In the genomic region with DNA sequence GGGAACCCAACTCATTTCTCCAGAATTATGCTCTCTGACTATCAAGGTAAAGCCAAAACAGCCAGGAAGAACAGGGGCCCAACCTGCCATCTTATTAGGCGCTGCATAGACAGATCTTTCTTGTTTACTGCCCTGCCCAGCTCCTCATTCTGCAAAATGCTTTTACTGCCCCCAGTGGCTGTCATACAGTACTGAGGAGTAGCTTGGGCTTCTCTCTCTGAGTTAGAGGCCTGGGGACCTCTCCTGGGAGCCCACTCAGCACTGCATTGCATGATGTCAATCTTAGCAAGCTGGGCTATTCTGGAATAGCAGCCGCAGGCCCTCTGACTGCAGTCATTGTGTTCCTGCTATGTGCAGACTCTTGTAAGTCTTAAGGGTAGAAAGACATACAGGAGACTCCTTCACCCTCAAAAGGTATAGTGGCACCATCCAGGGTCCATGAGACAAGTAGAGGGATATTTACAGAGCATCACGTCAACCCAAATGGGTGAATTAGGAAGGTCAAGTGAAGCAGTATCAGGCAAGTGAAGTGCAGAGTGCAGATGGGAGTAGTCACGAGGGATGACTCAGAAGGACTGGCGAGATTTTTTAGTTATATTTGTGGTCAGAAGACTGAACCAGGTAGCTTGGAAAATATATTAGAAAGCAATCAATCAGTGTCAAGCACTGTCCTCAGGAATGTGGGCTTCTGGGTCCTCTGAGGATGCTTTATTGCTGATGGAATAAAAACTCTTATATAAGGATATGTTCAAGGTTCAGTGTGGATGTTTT, we compare ENCODE assay signal across 9 cellular contexts.
DNase-seq lines count a peak whose midpoint lies in the region; ATAC-seq, FAIRE-seq and TF ChIP-seq lines count a peak whose summit lies in the region.
"Had no signal": no experiment of that assay in that cellular context is flagged by ENCODE, and none has a peak within 500 bp of the region (broad histone marks: within the 10 kb centered on the region; RNA-seq: fewer than 3 reads in every experiment).

No MANE protein-coding gene starts in this region.

- no peak for FAIRE-seq in GM19239 (lab: Jason Lieb, UNC)

- no TSS peak for BruUV-seq in PC-3 (replicated peaks; lab: Mats Ljungman, UMichigan)

- no peaks in the 10 kb centered on the region for H3K9me3 ChIP-seq in DOHH2 (ENCODE audit: control insufficient read depth, insufficient read depth, low read length)
- no peaks in the 10 kb centered on the region for H3K9me3 ChIP-seq in PC-3 (ENCODE audit: low read length)
- H3K9me3 ChIP-seq: SJSA1 had no signal

- H3K36me3 ChIP-seq in DOHH2 (ENCODE audit: control insufficient read depth, low read length) (no peaks in the 10 kb centered on the region), PC-3 (ENCODE audit: low read depth, low read length) (no peaks in the 10 kb centered on the region)
- H3K36me3 ChIP-seq: SJSA1 had no signal

- H3K9me2 ChIP-seq in DOHH2 (replicated peaks; ENCODE audit: control insufficient read depth, low read length): no peaks in the 10 kb centered on the region
- H3K9me2 ChIP-seq in PC-3 (replicated peaks; ENCODE audit: low read length): no peaks in the 10 kb centered on the region

- DNase-seq in HCEC 1CT (peak; percentile 8), PC-3 (peak; percentile 40), iPS-NIHi7 (ENCODE audit: extremely low spot score) (peak; percentile 71), GM19239 (ENCODE audit: insufficient read length, low spot score) (no peak), ureter (ENCODE audit: low spot score) (no peak), NCI-H2196 treated with DMSO at 0.1 percent for 48 hours (lab: John Stamatoyannopoulos, UW; ENCODE audit: unreplicated experiment) (no peak)

- POLR2A ChIA-PET in PC-3 (lab: Charles Lee; ENCODE audit: unreplicated experiment): no interaction called here

- no peaks in the 10 kb centered on the region for H3F3A ChIP-seq in DOHH2 (ENCODE audit: control insufficient read depth, insufficient read depth)
- no peaks in the 10 kb centered on the region for H3F3A ChIP-seq in PC-3 (ENCODE audit: low read length, unreplicated experiment)

- no peaks in the 10 kb centered on the region for H3K27me3 ChIP-seq in DOHH2 (ENCODE audit: control insufficient read depth, low read length)
- no peaks in the 10 kb centered on the region for H3K27me3 ChIP-seq in PC-3 (ENCODE audit: low read length)
- H3K27me3 ChIP-seq: SJSA1 had no signal

- H3K4me1 ChIP-seq in DOHH2 (ENCODE audit: control insufficient read depth, low read length): no peaks in the 10 kb centered on the region
- peaks cover 28% of the 10 kb centered on the region for H3K4me1 ChIP-seq in PC-3 (ENCODE audit: insufficient read depth, low read length)
- H3K4me1 ChIP-seq: SJSA1 had no signal

- TF ChIP-seq CTCF in DOHH2 (IDR thresholded peaks at IDR 0.05; ENCODE audit: low read depth, low read length, poor library complexity, severe bottlenecking): peak; percentile 52
- TF ChIP-seq CTCF in PC-3 (conservative IDR thresholded peaks at IDR 0.05; ENCODE audit: low read depth, low read length): peak; percentile 49

- no peaks in the 10 kb centered on the region for H4K20me1 ChIP-seq in DOHH2 (ENCODE audit: control insufficient read depth, insufficient read depth, low read depth, low read length)
- no peaks in the 10 kb centered on the region for H4K20me1 ChIP-seq in PC-3 (ENCODE audit: low read length)

- H3K79me2 ChIP-seq in DOHH2 (ENCODE audit: control insufficient read depth, low read length) (no peaks in the 10 kb centered on the region), PC-3 (ENCODE audit: low read length) (no peaks in the 10 kb centered on the region)

- no peak overlapping the region for H3K9ac ChIP-seq in PC-3 (ENCODE audit: low read length)

- no peak for ATAC-seq in PC-3
- ATAC-seq in GM21423 (IDR thresholded peaks at IDR 0.05; ENCODE audit: unreplicated experiment): no peak

- H3K4me3 ChIP-seq in DOHH2 (ENCODE audit: low read length) (no peak overlapping the region), PC-3 (ENCODE audit: low read length) (no peak overlapping the region)
- H3K4me3 ChIP-seq: SJSA1 had no signal

- intact Hi-C loops in PC-3 (cut with micrococcal nuclease): no loop called here

- H2AFZ ChIP-seq in PC-3 (ENCODE audit: low read length): no peak overlapping the region

- H3K4me2 ChIP-seq in DOHH2 (ENCODE audit: low read length) (no peak overlapping the region), PC-3 (ENCODE audit: low read length) (no peak overlapping the region)

- CTCF ChIA-PET in PC-3 (lab: Charles Lee): no interaction called here

- H3K27ac ChIP-seq in DOHH2 (ENCODE audit: low read depth, low read length) (no peak overlapping the region), PC-3 (ENCODE audit: low read length) (no peak overlapping the region)
- H3K27ac ChIP-seq: SJSA1 had no signal

Comparison
In these comparisons a context has a peak if more than half of its experiments do, and no peak if none do; other contexts are left out.
1. DNase-seq: peak in HCEC 1CT (single experiment), PC-3 (single experiment) and iPS-NIHi7 (single experiment); none in GM19239 (single experiment), ureter (single experiment) and NCI-H2196 treated with DMSO at 0.1 percent for 48 hours (single experiment).